10 cellular contexts compared by ENCODE assay signal in the genomic region with DNA sequence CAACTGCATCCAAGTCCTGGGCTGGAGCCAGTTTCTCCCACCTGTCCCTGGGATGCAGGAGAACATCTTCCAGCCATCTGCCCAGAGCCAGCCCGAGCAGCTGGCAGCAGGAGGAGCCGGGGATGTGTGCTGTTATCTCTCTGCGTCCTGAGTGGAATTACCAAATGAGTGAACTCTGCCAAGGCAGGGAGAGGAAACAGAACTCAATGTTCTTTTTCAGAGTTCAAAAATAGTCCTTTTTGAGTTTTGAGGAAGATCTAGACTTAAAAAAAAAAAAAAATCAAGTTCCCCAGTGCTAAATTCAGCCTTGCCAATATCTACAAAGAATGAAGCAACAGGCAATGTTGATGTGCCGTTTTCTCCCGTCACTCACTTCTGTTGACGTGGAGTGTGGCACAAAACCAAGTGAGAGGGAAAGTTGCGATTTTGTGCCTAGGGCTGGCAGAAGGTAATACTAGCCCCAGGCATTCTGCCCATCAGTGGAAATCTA. TPM values are rescaled to one million over a fixed set of nuclear protein-coding genes. Genes with fewer than 3 reads are reported as not detected.
DNase-seq lines count a peak whose midpoint lies in the region; ATAC-seq, FAIRE-seq and TF ChIP-seq lines count a peak whose summit lies in the region.
"Had no signal": no experiment of that assay in that cellular context is flagged by ENCODE, and none has a peak within 500 bp of the region (broad histone marks: within the 10 kb centered on the region; RNA-seq: fewer than 3 reads in every experiment).

No MANE protein-coding gene starts in this region.

- H3K27me3 ChIP-seq in BE2C = no peaks in the 10 kb centered on the region
- peaks cover 22 to 30% of the 10 kb centered on the region in 2 experiments for H3K27me3 ChIP-seq in endothelial cell of umbilical vein (ENCODE audit: control insufficient read depth in 2 of 2, insufficient read depth in 2 of 2, low read length in 2 of 2)
- no peaks in the 10 kb centered on the region for H3K27me3 ChIP-seq in CD8-positive, alpha-beta memory T cell (ENCODE audit: insufficient read depth, low read length, poor library complexity, severe bottlenecking)

- H3K9me1 ChIP-seq in endothelial cell of umbilical vein (replicated peaks; ENCODE audit: control insufficient read depth, extremely low read depth, insufficient read depth, low read length) = no peaks in the 10 kb centered on the region

- POLR2A ChIA-PET in endothelial cell of umbilical vein (lab: Charles Lee) = interaction anchor here (0.7 kb wide), 1 partner anchor 78 kb away, joined by 4 read pairs; no protein-coding TSS in a partner anchor
- POLR2A ChIA-PET in activated CD4-positive, alpha-beta T cell treated with anti-CD3 and anti-CD28 coated beads for 36 hours (lab: Charles Lee) = interaction anchor here (0.6 kb wide), 1 partner anchor 41 kb away, joined by 3 read pairs; no protein-coding TSS in a partner anchor
- POLR2A ChIA-PET in CD8-positive, alpha-beta memory T cell (lab: Charles Lee) = no interaction called here

- TF ChIP-seq POLR2A in endothelial cell of umbilical vein (IDR thresholded peaks at IDR 0.05; ENCODE audit: low read depth, low read length) = no peak

- H3K36me3 ChIP-seq in BE2C (peaks cover 70% of the 10 kb centered on the region), endothelial cell of umbilical vein (ENCODE audit: control insufficient read depth in 2 of 2, extremely low read depth in 1 of 2, insufficient read depth in 2 of 2, low read length in 2 of 2) (no peaks in the 10 kb centered on the region)
- H3K36me3 ChIP-seq in CD8-positive, alpha-beta memory T cell (ENCODE audit: insufficient read depth, low read length) = no peaks in the 10 kb centered on the region

- no peak overlapping the region for H3K9ac ChIP-seq in endothelial cell of umbilical vein (replicated peaks; ENCODE audit: extremely low read depth, insufficient read depth, low read length)

- H3K27ac ChIP-seq in endothelial cell of umbilical vein (ENCODE audit: insufficient read depth, low read depth, low read length) = no peak overlapping the region
- no peak overlapping the region for H3K27ac ChIP-seq in CD8-positive, alpha-beta memory T cell (ENCODE audit: low read depth, low read length)

- H3K9me3 ChIP-seq in BE2C = no peaks in the 10 kb centered on the region
- no peaks in the 10 kb centered on the region for H3K9me3 ChIP-seq in endothelial cell of umbilical vein (replicated peaks; ENCODE audit: control insufficient read depth, insufficient read depth, low read length)
- no peaks in the 10 kb centered on the region for H3K9me3 ChIP-seq in CD8-positive, alpha-beta memory T cell (ENCODE audit: low read length)

- H3K27me3 Mint-ChIP-seq in activated CD4-positive, alpha-beta T cell treated with anti-CD3 and anti-CD28 coated beads for 36 hours = peaks cover 21% of the 10 kb centered on the region
- H3K27me3 Mint-ChIP-seq in CD8-positive, alpha-beta memory T cell = peaks cover 12 to 54% of the 10 kb centered on the region in 2 donors

- H3K36me3 Mint-ChIP-seq in activated CD4-positive, alpha-beta T cell treated with anti-CD3 and anti-CD28 coated beads for 36 hours (ENCODE audit: low read depth) = no peaks in the 10 kb centered on the region
- H3K36me3 Mint-ChIP-seq in CD8-positive, alpha-beta memory T cell = no peaks in the 10 kb centered on the region

- H3K4me3 Mint-ChIP-seq in activated CD4-positive, alpha-beta T cell treated with anti-CD3 and anti-CD28 coated beads for 36 hours = no peak overlapping the region
- no peak overlapping the region for H3K4me3 Mint-ChIP-seq in CD8-positive, alpha-beta memory T cell
- H3K4me3 Mint-ChIP-seq: B cell had no signal

- no peak overlapping the region for H3K27ac Mint-ChIP-seq in activated CD4-positive, alpha-beta T cell treated with anti-CD3 and anti-CD28 coated beads for 36 hours
- no peak overlapping the region for H3K27ac Mint-ChIP-seq in CD8-positive, alpha-beta memory T cell
- H3K27ac Mint-ChIP-seq: B cell had no signal

- dilution Hi-C loops in endothelial cell of umbilical vein (cut with MboI; ENCODE audit: extremely low pct_ligation_motif_present, low sequenced_read_pairs) = no loop called here

- no peak for ATAC-seq in activated CD4-positive, alpha-beta T cell treated with anti-CD3 and anti-CD28 coated beads for 36 hours

- H3K4me3 ChIP-seq in BE2C (ENCODE audit: low read depth, low read length) (no peak overlapping the region), endothelial cell of umbilical vein (replicated peaks in 1 of 3; ENCODE audit: insufficient read depth in 1 of 3, low read depth in 1 of 3, low read length in 3 of 3) (no peak overlapping the region)
- H3K4me3 ChIP-seq in CD8-positive, alpha-beta memory T cell (ENCODE audit: low read length) = no peak overlapping the region

- H2AFZ ChIP-seq in endothelial cell of umbilical vein (ENCODE audit: low read depth, low read length) = no peak overlapping the region

- H4K20me1 ChIP-seq in endothelial cell of umbilical vein (replicated peaks; ENCODE audit: control insufficient read depth, extremely low read depth, insufficient read depth, low read length) = no peaks in the 10 kb centered on the region

- BruUV-seq in endothelial cell of umbilical vein (replicated peaks; lab: Mats Ljungman, UMichigan) = no TSS peak

- peaks cover 10% of the 10 kb centered on the region for H3K4me1 Mint-ChIP-seq in activated CD4-positive, alpha-beta T cell treated with anti-CD3 and anti-CD28 coated beads for 36 hours
- peaks cover 5 to 6% (median 6%) of the 10 kb centered on the region in 3 donors for H3K4me1 Mint-ChIP-seq in CD8-positive, alpha-beta memory T cell
- H3K4me1 Mint-ChIP-seq: B cell had no signal

- no peak for TF ChIP-seq CTCF in BE2C (IDR thresholded peaks at IDR 0.05; ENCODE audit: low read depth, low read length)
- no peak for TF ChIP-seq CTCF in endothelial cell of umbilical vein (IDR thresholded peaks at IDR 0.05; ENCODE audit: extremely low read depth in 1 of 2, insufficient read depth in 1 of 2, low read depth in 1 of 2, low read length in 2 of 2)

- no peaks in the 10 kb centered on the region for H3K9me3 Mint-ChIP-seq in activated CD4-positive, alpha-beta T cell treated with anti-CD3 and anti-CD28 coated beads for 36 hours (ENCODE audit: low read depth)
- no peaks in the 10 kb centered on the region for H3K9me3 Mint-ChIP-seq in CD8-positive, alpha-beta memory T cell

- intact Hi-C loops in endothelial cell of umbilical vein (cut with micrococcal nuclease) = no loop called here
- intact Hi-C loops in activated CD4-positive, alpha-beta T cell treated with anti-CD3 and anti-CD28 coated beads for 36 hours (cut with DNase I, micrococcal nuclease) = no loop called here

- FAIRE-seq in endothelial cell of umbilical vein (lab: Jason Lieb, UNC) = peak; percentile 4

- CTCF ChIA-PET in endothelial cell of umbilical vein (lab: Charles Lee) = interaction anchor here (2.1 to 2.5 kb wide), 2 partner anchors 41 to 58 kb away, joined by 7 to 10 read pairs; no protein-coding TSS in a partner anchor
- CTCF ChIA-PET in activated CD4-positive, alpha-beta T cell treated with anti-CD3 and anti-CD28 coated beads for 36 hours (lab: Charles Lee) = interaction anchor here (0.6 to 1.5 kb wide), 2 partner anchors 13 to 594 kb away, joined by 3 to 4 read pairs; no protein-coding TSS in a partner anchor
- CTCF ChIA-PET in CD8-positive, alpha-beta memory T cell (lab: Charles Lee) = no interaction called here

- H3K4me1 ChIP-seq in BE2C = peaks cover 45% of the 10 kb centered on the region
- peaks cover 5% of the 10 kb centered on the region for H3K4me1 ChIP-seq in endothelial cell of umbilical vein (ENCODE audit: control insufficient read depth, extremely low read depth, insufficient read depth, low read length)
- no peaks in the 10 kb centered on the region for H3K4me1 ChIP-seq in CD8-positive, alpha-beta memory T cell (ENCODE audit: insufficient read depth, low read length)

- H3K79me2 ChIP-seq in endothelial cell of umbilical vein (ENCODE audit: control insufficient read depth, insufficient read depth, low read length) = no peaks in the 10 kb centered on the region

- DNase-seq in BE2C (peak; percentile 87), NCI-H524 treated with DMSO at 0.1 percent for 48 hours (lab: John Stamatoyannopoulos, UW) (peak; percentile 76), endothelial cell of umbilical vein (ENCODE audit: low read depth, low spot score) (peak; percentile 27), occipital lobe (lab: John Stamatoyannopoulos, UW) (peak; percentile 80), NCI-H1436 treated with DMSO at 0.1 percent for 48 hours (lab: John Stamatoyannopoulos, UW) (no peak), activated T-cell treated with anti-CD3 and anti-CD28 coated beads for 4 hours (no peak)
- DNase-seq in activated CD4-positive, alpha-beta T cell treated with anti-CD3 and anti-CD28 coated beads for 36 hours = no peak
- DNase-seq in CD8-positive, alpha-beta memory T cell = no peak
- DNase-seq: activated CD4-positive, alpha-beta T cell treated with anti-CD3 and anti-CD28 coated beads, Interleukin-2, amount 50 U/mL, for 4 hours had no signal

- no peak overlapping the region for H3K4me2 ChIP-seq in endothelial cell of umbilical vein (ENCODE audit: insufficient read depth, low read length)

TF ChIP-seq in endothelial cell of umbilical vein, 7 proteins besides CTCF, POLR2A, EP300 and RAD21 (continues in another document):
- no peak for TF ChIP-seq GATA2 (IDR thresholded peaks at IDR 0.05; ENCODE audit: insufficient read depth, insufficient read length, low read depth, low read length)
- no peak for TF ChIP-seq JUN (IDR thresholded peaks at IDR 0.05; ENCODE audit: borderline replicate concordance, insufficient read depth, insufficient read length, low read depth)
- TF ChIP-seq MAX (IDR thresholded peaks at IDR 0.05; ENCODE audit: insufficient read depth, insufficient read length) = no peak
- TF ChIP-seq MYC (IDR thresholded peaks at IDR 0.05; ENCODE audit: low read depth, low read length) = no peak
- TF ChIP-seq POLR2AphosphoS5 (IDR thresholded peaks at IDR 0.05; ENCODE audit: insufficient read depth, low read depth, low read length) = no peak

RNA-seq across cellular contexts. Expression of gene TMOD1, which starts 56.2 kb away (rescaled TPM):
- 162 TPM for polyA plus RNA-seq in BE2C (2012; ENCODE audit: insufficient read depth, insufficient read length, low read depth)
- total RNA-seq in endothelial cell of umbilical vein (0.74 and 1.4 TPM in 2 replicates), occipital lobe (22.8 TPM)
- polyA plus RNA-seq in endothelial cell of umbilical vein = 0.13 and 0.26 TPM in 2 replicates
- polyA plus RNA-seq in endothelial cell of umbilical vein (2011; cell fraction: cytosol; rRNA removed) = 0.69 and 0.80 TPM in 2 replicates
- 0.87 and 0.99 TPM in 2 replicates for polyA plus RNA-seq in endothelial cell of umbilical vein (2011; cell fraction: nucleus; rRNA removed)
- 1.3 and 2.7 TPM in 2 replicates for polyA plus RNA-seq in endothelial cell of umbilical vein (2012)
- polyA minus RNA-seq in endothelial cell of umbilical vein = 0.41 and 0.53 TPM in 2 replicates
- 1.6 TPM for polyA minus RNA-seq in endothelial cell of umbilical vein (2011; cell fraction: cytosol; rRNA and poly(A)+ RNA removed)
- polyA minus RNA-seq in endothelial cell of umbilical vein (2011; cell fraction: nucleus; rRNA and poly(A)+ RNA removed) = 0.53 and 0.72 TPM in 2 replicates
- total RNA-seq in activated CD4-positive, alpha-beta T cell treated with anti-CD3 and anti-CD28 coated beads for 36 hours = 1 to 10 TPM; 1.3 to 1.5 TPM
- total RNA-seq in CD8-positive, alpha-beta memory T cell = 1 to 10 TPM; 1.2 to 1.5 TPM
- polyA plus RNA-seq in CD8-positive, alpha-beta memory T cell = 1.3 TPM

Comparison
In these comparisons a context has a peak if more than half of its experiments do, and no peak if none do; other contexts are left out.
1. DNase-seq: peak in BE2C (single experiment), NCI-H524 treated with DMSO at 0.1 percent for 48 hours (single experiment), endothelial cell of umbilical vein (single experiment) and occipital lobe (single experiment); none in NCI-H1436 treated with DMSO at 0.1 percent for 48 hours (single experiment), activated CD4-positive, alpha-beta T cell treated with anti-CD3 and anti-CD28 coated beads for 36 hours (single experiment), CD8-positive, alpha-beta memory T cell (0 of 5) and activated T-cell treated with anti-CD3 and anti-CD28 coated beads for 4 hours (single experiment).